Comparison of ENCODE assay signal across 27 cellular contexts in the genomic region with DNA sequence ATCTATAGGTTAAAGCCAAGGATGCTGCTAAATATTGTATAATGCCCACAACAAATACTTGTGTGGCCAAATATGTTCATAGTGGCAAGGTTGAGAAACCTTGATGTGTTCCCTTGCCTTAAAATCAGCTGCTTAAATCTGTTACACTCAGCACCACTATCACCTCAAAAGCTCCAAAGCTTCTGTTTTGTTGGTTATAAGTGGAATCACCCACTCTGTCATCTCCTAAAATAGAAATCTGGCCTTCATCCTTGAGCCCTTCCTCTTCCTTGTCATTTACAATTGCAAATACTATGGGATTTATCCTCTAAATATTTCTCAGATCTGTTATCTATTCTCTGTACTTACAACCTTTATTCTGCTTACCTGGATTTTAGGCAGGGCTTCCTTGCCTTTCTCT.
"Had no signal": no experiment of that assay in that cellular context is flagged by ENCODE, and none has a peak within 500 bp of the region (broad histone marks: within the 10 kb centered on the region; RNA-seq: fewer than 3 reads in every experiment).

No MANE protein-coding gene starts in this region.

- H3K4me1 ChIP-seq: body of pancreas had no signal

- DNase-seq: activated CD4-positive, alpha-beta memory T cell treated with anti-CD3 and anti-CD28 coated beads for 36 hours; activated CD4-positive, alpha-beta T cell treated with anti-CD3 and anti-CD28 coated beads, Interleukin-2, amount 10 ng/mL, durations not matched to agents 7 days and 5 days; activated CD4-positive, CD25-positive, alpha-beta regulatory T cell; activated CD8-positive, alpha-beta memory T cell treated with anti-CD3 and anti-CD28 coated beads for 24 hours; activated effector memory CD4-positive, alpha-beta T cell treated with anti-CD3 and anti-CD28 coated beads, Interleukin-2, amount 50 U/mL, for 16 hours; activated naive CD4-positive, alpha-beta T cell treated with Interleukin-2 at 50 U/mL for 16 hours; activated naive CD8-positive, alpha-beta T cell treated with anti-CD3 and anti-CD28 coated beads, Interleukin-2, amount 50 U/mL, for 24 hours; activated T-cell treated with anti-CD3 and anti-CD28 coated beads, Interleukin-2, amount 50 U/mL, for 4 hours; amniotic stem cell; body of pancreas; central memory CD4-positive, alpha-beta T cell; MG63; MV-4-11; NCI-H1092 treated with DMSO at 0.1 percent for 48 hours; NCI-H1417 treated with DMSO at 0.1 percent for 48 hours; NCI-H1694; NCI-H2029; NCI-H2107; NCI-H2171 treated with DMSO at 0.1 percent for 48 hours; NCI-H345; NCI-H510A; NCI-H526 treated with DMSO at 0.1 percent for 48 hours; SHP77 treated with DMSO at 0.1 percent for 48 hours; T-helper 2 cell; T1000 had no signal

- H3K27me3 ChIP-seq: ascending aorta, body of pancreas, MG63 had no signal

- H3K27ac ChIP-seq: body of pancreas, PC-9 had no signal

- H3K4me3 ChIP-seq: ascending aorta, body of pancreas, MG63, PC-9 had no signal

- H2AFZ ChIP-seq: PC-9 had no signal

- H3K4me2 ChIP-seq: PC-9 had no signal

- H3K9me3 ChIP-seq: ascending aorta, body of pancreas, MG63 had no signal
